ENCODE assay signal across 17 cellular contexts in the genomic region with DNA sequence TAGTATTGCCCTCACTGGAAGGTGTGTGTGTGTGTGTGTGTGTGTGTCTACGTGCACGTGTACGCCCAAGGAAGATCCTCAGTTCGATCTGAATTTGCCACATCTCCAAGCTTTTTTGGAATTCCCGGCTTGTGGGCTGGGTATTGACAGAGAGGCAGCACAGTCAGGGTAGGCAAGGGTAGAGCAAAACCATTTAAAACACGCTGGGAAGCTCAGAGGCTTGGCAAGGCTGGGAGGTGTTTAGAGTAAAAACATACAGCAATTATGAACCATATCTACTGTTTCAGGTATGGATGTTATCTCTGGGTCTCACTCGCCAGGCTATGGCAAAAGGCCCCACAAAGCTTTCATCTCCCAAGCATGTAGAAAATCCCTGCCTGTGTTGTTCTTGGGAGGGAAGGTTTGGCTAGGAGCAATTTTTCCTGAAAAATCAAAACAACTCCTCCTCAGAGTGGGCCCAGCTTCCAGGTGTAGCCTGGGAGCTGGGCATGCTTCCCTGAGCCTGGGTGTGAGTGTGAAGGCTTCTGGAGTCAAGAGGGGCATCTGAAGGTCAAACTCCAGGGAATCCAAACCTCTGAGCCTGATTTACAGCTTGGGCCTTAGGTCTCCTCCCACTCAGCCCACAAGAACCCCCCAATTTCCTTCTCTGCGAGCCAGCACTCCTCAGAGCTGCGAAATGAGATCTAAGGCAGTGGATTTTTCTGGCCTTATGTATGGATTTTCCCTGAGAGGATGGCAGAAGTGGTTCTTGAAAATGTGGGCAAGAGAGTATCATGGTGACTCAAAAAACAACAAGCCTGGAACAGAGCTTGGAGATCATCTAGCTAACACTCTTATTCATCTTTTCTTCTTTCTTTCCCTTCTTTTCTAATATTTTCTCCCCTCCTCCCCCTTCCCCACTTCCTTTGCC.
"Had no signal": no experiment of that assay in that cellular context is flagged by ENCODE, and none has a peak within 500 bp of the region (broad histone marks: within the 10 kb centered on the region; RNA-seq: fewer than 3 reads in every experiment).

No MANE protein-coding gene starts in this region.

- H3K27me3 Mint-ChIP-seq: activated B cell treated with CpG ODN at 0.5 μM for 24 hours; activated naive CD4-positive, alpha-beta T cell treated with anti-CD3 and anti-CD28 coated beads, Interleukin-2, amount 50 U/mL, for 24 hours had no signal

- H3K36me3 ChIP-seq: adrenal gland, brain microvascular endothelial cell, sigmoid colon, transverse colon had no signal

- H3K4me1 ChIP-seq: adrenal gland, psoas muscle, sigmoid colon, transverse colon had no signal

- DNase-seq: activated B cell treated with CpG ODN at 0.5 μM for 24 hours; activated CD4-positive, alpha-beta T cell treated with anti-CD3 and anti-CD28 coated beads for 48 hours; activated CD8-positive, alpha-beta memory T cell treated with anti-CD3 and anti-CD28 coated beads, Interleukin-2, amount 50 U/mL, for 4 hours; activated CD8-positive, alpha-beta T cell treated with anti-CD3 and anti-CD28 coated beads, Interleukin-2, amount 10 ng/mL, durations not matched to agents 7 days and 5 days; activated effector memory CD4-positive, alpha-beta T cell treated with anti-CD3 and anti-CD28 coated beads, Interleukin-2, amount 50 U/mL, for 16 hours; activated T-cell treated with anti-CD3 and anti-CD28 coated beads, Interleukin-2, amount 50 U/mL, for 48 hours; adrenal gland; brain microvascular endothelial cell; cerebellar nuclear complex; naive thymus-derived CD8-positive, alpha-beta T cell; psoas muscle; sigmoid colon; stimulated activated CD4-positive, alpha-beta T cell treated with anti-CD3 and anti-CD28 coated beads, Interleukin-2, amount 100 ng/mL, for 24 hours; SW 1271; transverse colon had no signal

- H3K4me3 ChIP-seq: adrenal gland, psoas muscle, sigmoid colon, transverse colon had no signal

- H3K4me1 Mint-ChIP-seq: activated B cell treated with CpG ODN at 0.5 μM for 24 hours; activated naive CD4-positive, alpha-beta T cell treated with anti-CD3 and anti-CD28 coated beads, Interleukin-2, amount 50 U/mL, for 24 hours had no signal

- H3K27me3 ChIP-seq: adrenal gland, brain microvascular endothelial cell, sigmoid colon, transverse colon had no signal

- H3K27ac ChIP-seq: adrenal gland, brain microvascular endothelial cell, psoas muscle, sigmoid colon, transverse colon had no signal

- H3K9me3 ChIP-seq: adrenal gland, psoas muscle, sigmoid colon, transverse colon had no signal

- H3K36me3 Mint-ChIP-seq: activated naive CD4-positive, alpha-beta T cell treated with anti-CD3 and anti-CD28 coated beads, Interleukin-2, amount 50 U/mL, for 24 hours; memory B cell; naive thymus-derived CD8-positive, alpha-beta T cell had no signal

- H3K27ac Mint-ChIP-seq: activated B cell treated with CpG ODN at 0.5 μM for 24 hours; activated CD8-positive, alpha-beta T cell treated with anti-CD3 and anti-CD28 coated beads, Interleukin-2, amount 10 ng/mL, durations not matched to agents 7 days and 5 days; activated naive CD4-positive, alpha-beta T cell treated with anti-CD3 and anti-CD28 coated beads, Interleukin-2, amount 50 U/mL, for 24 hours; memory B cell had no signal

- H3K4me3 Mint-ChIP-seq: activated B cell treated with CpG ODN at 0.5 μM for 24 hours; activated CD8-positive, alpha-beta T cell treated with anti-CD3 and anti-CD28 coated beads, Interleukin-2, amount 10 ng/mL, durations not matched to agents 7 days and 5 days; activated naive CD4-positive, alpha-beta T cell treated with anti-CD3 and anti-CD28 coated beads, Interleukin-2, amount 50 U/mL, for 24 hours; memory B cell; naive thymus-derived CD8-positive, alpha-beta T cell had no signal

- H3K9me3 Mint-ChIP-seq: activated B cell treated with CpG ODN at 0.5 μM for 24 hours; activated naive CD4-positive, alpha-beta T cell treated with anti-CD3 and anti-CD28 coated beads, Interleukin-2, amount 50 U/mL, for 24 hours; memory B cell; naive thymus-derived CD8-positive, alpha-beta T cell had no signal
